Comparison of ENCODE assay signal across 1 cellular context in the genomic region with DNA sequence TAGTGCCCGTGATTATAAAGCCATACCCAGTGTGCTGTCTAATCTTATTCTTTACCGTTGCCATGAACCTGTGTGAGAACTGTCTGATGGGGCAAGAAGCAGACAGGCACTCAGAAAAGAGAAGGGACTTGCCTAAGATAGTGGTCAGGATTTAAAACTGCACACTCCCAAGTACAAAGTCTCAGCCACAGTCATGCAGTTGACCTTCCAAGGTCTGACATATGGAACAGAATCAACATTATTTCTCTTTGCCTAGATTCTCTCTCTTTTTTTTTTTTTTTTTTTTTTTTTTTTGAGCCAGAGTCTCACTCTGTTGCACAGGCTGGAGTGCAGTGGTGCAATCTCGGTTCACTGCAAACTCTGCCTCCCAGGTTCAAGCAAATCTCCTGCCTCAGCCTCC.
TF ChIP-seq lines count a peak whose summit lies in the region.

No MANE protein-coding gene starts in this region.

TF ChIP-seq in SK-N-SH treated with all-trans-retinoic acid at 6 μM for 48 hours, 23 proteins besides CTCF, POLR2A, EP300 and RAD21 (continued from another document):
- TF ChIP-seq, protein P1, sequence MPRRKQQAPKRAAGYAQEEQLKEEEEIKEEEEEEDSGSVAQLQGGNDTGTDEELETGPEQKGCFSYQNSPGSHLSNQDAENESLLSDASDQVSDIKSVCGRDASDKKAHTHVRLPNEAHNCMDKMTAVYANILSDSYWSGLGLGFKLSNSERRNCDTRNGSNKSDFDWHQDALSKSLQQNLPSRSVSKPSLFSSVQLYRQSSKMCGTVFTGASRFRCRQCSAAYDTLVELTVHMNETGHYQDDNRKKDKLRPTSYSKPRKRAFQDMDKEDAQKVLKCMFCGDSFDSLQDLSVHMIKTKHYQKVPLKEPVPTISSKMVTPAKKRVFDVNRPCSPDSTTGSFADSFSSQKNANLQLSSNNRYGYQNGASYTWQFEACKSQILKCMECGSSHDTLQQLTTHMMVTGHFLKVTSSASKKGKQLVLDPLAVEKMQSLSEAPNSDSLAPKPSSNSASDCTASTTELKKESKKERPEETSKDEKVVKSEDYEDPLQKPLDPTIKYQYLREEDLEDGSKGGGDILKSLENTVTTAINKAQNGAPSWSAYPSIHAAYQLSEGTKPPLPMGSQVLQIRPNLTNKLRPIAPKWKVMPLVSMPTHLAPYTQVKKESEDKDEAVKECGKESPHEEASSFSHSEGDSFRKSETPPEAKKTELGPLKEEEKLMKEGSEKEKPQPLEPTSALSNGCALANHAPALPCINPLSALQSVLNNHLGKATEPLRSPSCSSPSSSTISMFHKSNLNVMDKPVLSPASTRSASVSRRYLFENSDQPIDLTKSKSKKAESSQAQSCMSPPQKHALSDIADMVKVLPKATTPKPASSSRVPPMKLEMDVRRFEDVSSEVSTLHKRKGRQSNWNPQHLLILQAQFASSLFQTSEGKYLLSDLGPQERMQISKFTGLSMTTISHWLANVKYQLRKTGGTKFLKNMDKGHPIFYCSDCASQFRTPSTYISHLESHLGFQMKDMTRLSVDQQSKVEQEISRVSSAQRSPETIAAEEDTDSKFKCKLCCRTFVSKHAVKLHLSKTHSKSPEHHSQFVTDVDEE (CRISPR knock-in tag; IDR thresholded peaks at IDR 0.05): no peak
- no peak for TF ChIP-seq GLIS3 (CRISPR knock-in tag; IDR thresholded peaks at IDR 0.05)
- no peak for TF ChIP-seq ESRRG (CRISPR knock-in tag; IDR thresholded peaks at IDR 0.05)
- TF ChIP-seq ZNF565 (CRISPR knock-in tag; conservative IDR thresholded peaks at IDR 0.05; ENCODE audit: low read depth): no peak
- TF ChIP-seq OSR1 (CRISPR knock-in tag; IDR thresholded peaks at IDR 0.05): no peak
- TF ChIP-seq ZC3H10 (CRISPR knock-in tag; IDR thresholded peaks at IDR 0.05): no peak
- TF ChIP-seq ZFP3 (CRISPR knock-in tag; IDR thresholded peaks at IDR 0.05): no peak
